Comparison of ENCODE assay signal across 11 cellular contexts in the genomic region with DNA sequence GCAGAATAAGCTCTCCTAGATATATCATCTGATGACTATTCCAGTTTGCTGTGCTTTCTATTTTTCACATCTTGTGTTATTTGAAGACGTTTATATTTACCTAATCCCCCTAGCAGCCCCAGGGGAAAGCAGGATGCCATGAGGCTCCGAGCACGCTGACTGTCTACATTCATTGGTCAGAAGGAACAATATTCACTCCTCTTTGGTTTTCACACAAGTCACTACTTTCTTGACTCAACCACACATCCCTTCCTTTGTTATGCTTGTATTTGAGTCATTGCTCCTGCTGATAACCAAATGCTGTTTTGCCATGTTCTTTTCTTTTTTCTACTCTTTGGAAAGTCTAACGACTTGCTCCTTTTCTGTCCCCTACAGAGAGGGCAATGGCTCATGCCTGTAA.
DNase-seq lines count a peak whose midpoint lies in the region; ATAC-seq and TF ChIP-seq lines count a peak whose summit lies in the region.
"Had no signal": no experiment of that assay in that cellular context is flagged by ENCODE, and none has a peak within 500 bp of the region (broad histone marks: within the 10 kb centered on the region; RNA-seq: fewer than 3 reads in every experiment).

No MANE protein-coding gene starts in this region.

- no peak for TF ChIP-seq CTCF in uterus (IDR thresholded peaks at IDR 0.05)

- peaks cover 43% of the 10 kb centered on the region for H3K4me1 Mint-ChIP-seq in activated T-helper 17 cell treated with anti-CD3 and anti-CD28 coated beads, Interleukin-2, amount 50 U/mL, for 72 hours

- H3K27ac Mint-ChIP-seq in activated T-helper 17 cell treated with anti-CD3 and anti-CD28 coated beads, Interleukin-2, amount 50 U/mL, for 72 hours: peak overlapping the region; percentile 88
- H3K27ac Mint-ChIP-seq: endodermal cell had no signal

- H3K4me3 ChIP-seq in uterus: no peak overlapping the region
- H3K4me3 ChIP-seq: lung, PC-9 had no signal

- H3K4me3 Mint-ChIP-seq in activated T-helper 17 cell treated with anti-CD3 and anti-CD28 coated beads, Interleukin-2, amount 50 U/mL, for 72 hours: peak overlapping the region; percentile 76
- H3K4me3 Mint-ChIP-seq: endodermal cell had no signal

- ATAC-seq in activated T-helper 17 cell treated with anti-CD3 and anti-CD28 coated beads, Interleukin-2, amount 50 U/mL, for 72 hours (replicated peaks): peak; percentile 82
- no peak for ATAC-seq in HG03097 (IDR thresholded peaks at IDR 0.05; ENCODE audit: low FRiP score, unreplicated experiment)
- no peak for ATAC-seq in GM21390 (IDR thresholded peaks at IDR 0.05; ENCODE audit: unreplicated experiment)
- no peak for ATAC-seq in GM19452 (IDR thresholded peaks at IDR 0.05; ENCODE audit: unreplicated experiment)

- DNase-seq in stimulated activated CD4-positive, alpha-beta T cell treated with anti-CD3 and anti-CD28 coated beads, Interleukin-15, amount 100 ng/mL, for 24 hours: peak; percentile 37
- no peak for DNase-seq in stimulated activated CD4-positive, alpha-beta T cell treated with anti-CD3 and anti-CD28 coated beads, Interleukin-2, amount 100 ng/mL, for 48 hours
- DNase-seq in iPS DF 19.7 (ENCODE audit: low read depth, low spot score) (peak; percentile 30), uterus (no peak)
- DNase-seq: endodermal cell, PC-9 had no signal

- H3K36me3 Mint-ChIP-seq in activated T-helper 17 cell treated with anti-CD3 and anti-CD28 coated beads, Interleukin-2, amount 50 U/mL, for 72 hours (ENCODE audit: low read depth): no peaks in the 10 kb centered on the region

- intact Hi-C loops in uterus (cut with DNase I; ENCODE audit: low total_unique reads): loop anchor here (10.0 kb wide), 1 partner anchor 54 kb away; no protein-coding TSS in a partner anchor

- H3K9me3 ChIP-seq in uterus: no peaks in the 10 kb centered on the region

- TF ChIP-seq POLR2A in uterus (IDR thresholded peaks at IDR 0.05): no peak

- H3K27ac ChIP-seq in uterus: peak overlapping the region; percentile 72 to 81
- H3K27ac ChIP-seq: PC-9 had no signal

- no peaks in the 10 kb centered on the region for H3K27me3 Mint-ChIP-seq in activated T-helper 17 cell treated with anti-CD3 and anti-CD28 coated beads, Interleukin-2, amount 50 U/mL, for 72 hours

- H3K4me1 ChIP-seq in uterus: peaks cover 12 to 32% of the 10 kb centered on the region in 2 donors

- no peaks in the 10 kb centered on the region for H3K27me3 ChIP-seq in uterus

- H3K9me3 Mint-ChIP-seq in activated T-helper 17 cell treated with anti-CD3 and anti-CD28 coated beads, Interleukin-2, amount 50 U/mL, for 72 hours: no peaks in the 10 kb centered on the region
- H3K9me3 Mint-ChIP-seq: endodermal cell had no signal

- no peaks in the 10 kb centered on the region for H3K36me3 ChIP-seq in uterus

Comparison
In these comparisons a context has a peak if more than half of its experiments do, and no peak if none do; other contexts are left out.
1. DNase-seq: peak in stimulated activated CD4-positive, alpha-beta T cell treated with anti-CD3 and anti-CD28 coated beads, Interleukin-15, amount 100 ng/mL, for 24 hours (single experiment) and iPS DF 19.7 (single experiment); none in stimulated activated CD4-positive, alpha-beta T cell treated with anti-CD3 and anti-CD28 coated beads, Interleukin-2, amount 100 ng/mL, for 48 hours (0 of 2) and uterus (0 of 2).